ENCODE assay signal across 15 cellular contexts in the genomic region with DNA sequence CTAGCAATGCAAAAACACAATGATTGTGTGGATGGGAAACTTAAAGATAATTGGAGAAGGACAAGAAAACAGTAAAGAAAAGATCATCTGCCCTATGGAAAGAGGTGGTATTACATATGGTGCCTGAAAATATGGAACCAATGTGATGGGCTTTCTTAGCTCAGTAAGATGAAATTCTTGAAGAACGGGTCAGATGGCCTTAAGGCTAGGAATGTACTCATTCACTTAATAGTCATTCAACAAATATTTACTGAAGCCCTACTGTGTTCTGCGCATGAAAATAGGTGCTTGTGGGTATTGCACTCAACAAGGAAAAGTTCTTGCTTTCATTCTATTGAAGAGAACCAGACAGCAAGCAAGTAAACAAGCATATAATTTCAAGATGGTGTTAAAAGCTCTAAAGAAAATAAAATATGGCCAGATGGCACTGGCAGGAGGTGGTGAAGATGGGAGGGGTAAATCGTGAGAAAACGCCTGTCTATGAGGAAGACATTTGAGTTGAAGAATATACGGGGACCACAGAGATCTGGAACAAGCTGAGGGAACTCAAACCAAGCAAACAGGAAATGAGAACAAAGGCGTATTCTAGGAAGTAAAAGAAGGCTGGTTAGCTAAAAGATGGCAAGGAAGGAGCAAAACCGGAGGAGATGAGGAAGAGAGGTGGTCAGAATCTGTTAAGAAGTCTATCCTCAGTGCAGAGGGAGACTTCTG.
DNase-seq lines count a peak whose midpoint lies in the region; ATAC-seq, FAIRE-seq and TF ChIP-seq lines count a peak whose summit lies in the region.
"Had no signal": no experiment of that assay in that cellular context is flagged by ENCODE, and none has a peak within 500 bp of the region (broad histone marks: within the 10 kb centered on the region; RNA-seq: fewer than 3 reads in every experiment).

No MANE protein-coding gene starts in this region.

- no CpG with 5 or more reads among the region's 7 CpGs for WGBS in neuronal stem cell (ENCODE audit: extremely low coverage in 2 of 2, insufficient read length in 2 of 2, insufficient replicate concordance in 1 of 2), 2 donors
- 4% methylated on average over 7 of the region's 7 CpGs for WGBS in HepG2 (ENCODE audit: low lambda C conversion rate)

- H3K79me2 ChIP-seq in HepG2 (ENCODE audit: insufficient read depth, low read length): no peaks in the 10 kb centered on the region

- no peak overlapping the region for H3K4ac ChIP-seq in neuronal stem cell (ENCODE audit: low read length)

- no peaks in the 10 kb centered on the region for H3K79me1 ChIP-seq in neuronal stem cell (ENCODE audit: low read depth, low read length)

- TF ChIP-seq POLR2A in HepG2 (IDR thresholded peaks at IDR 0.05; ENCODE audit: insufficient read depth in 1 of 2, low read depth in 2 of 2, low read length in 2 of 2): no peak

- H3K4me2 ChIP-seq in neuronal stem cell (ENCODE audit: insufficient read depth, low read length, poor library complexity, severe bottlenecking): no peak overlapping the region
- no peak overlapping the region for H3K4me2 ChIP-seq in HepG2 (ENCODE audit: low read depth, low read length)

- H3K18ac ChIP-seq in neuronal stem cell (ENCODE audit: low read length): no peak overlapping the region

- no peak for TF ChIP-seq EP300 in HepG2 (IDR thresholded peaks at IDR 0.05; ENCODE audit: low read depth in 2 of 2, low read length in 2 of 2)
- no peak for TF ChIP-seq EP300 in HepG2 (CRISPR knock-in tag; IDR thresholded peaks at IDR 0.05; ENCODE audit: borderline replicate concordance)

- H3K27ac ChIP-seq in neuronal stem cell (replicated peaks; ENCODE audit: low read length) (no peak overlapping the region), HepG2 (ENCODE audit: extremely low read length, insufficient read depth, low read length) (no peak overlapping the region)
- H3K27ac ChIP-seq: 22Rv1, esophagus squamous epithelium had no signal

- ATAC-seq in activated T-helper 17 cell treated with anti-CD3 and anti-CD28 coated beads, Interleukin-2, amount 50 U/mL, for 72 hours (replicated peaks): peak; percentile 21
- no peak for ATAC-seq in HepG2
- ATAC-seq: sciatic nerve had no signal

- no peak for TF ChIP-seq RAD21 in HepG2 (CRISPR knock-in tag; IDR thresholded peaks at IDR 0.05)

- DNase-seq in DMS 273 (lab: John Stamatoyannopoulos, UW; ENCODE audit: unreplicated experiment) (peak; percentile 47), DMS 273 treated with DMSO at 0.1 percent for 48 hours (lab: John Stamatoyannopoulos, UW) (no peak), M059J (ENCODE audit: low read depth) (peak; percentile 2), neuronal stem cell (ENCODE audit: low spot score) (no peak), DMS79 treated with DMSO at 0.1 percent for 48 hours (lab: John Stamatoyannopoulos, UW) (no peak), mucosa of gallbladder (ENCODE audit: low spot score) (no peak), HepG2 (ENCODE audit: low spot score) (no peak)
- DNase-seq: COR-L47, esophagus squamous epithelium, hypothalamus, Kasumi-1 had no signal

- H2BK15ac ChIP-seq in neuronal stem cell (ENCODE audit: low read length): no peak overlapping the region

- H3K9me3 ChIP-seq in neuronal stem cell (replicated peaks in 1 of 2; ENCODE audit: control insufficient read depth in 2 of 2, insufficient read depth in 1 of 2, low read depth in 1 of 2, low read length in 2 of 2): no peaks in the 10 kb centered on the region
- no peaks in the 10 kb centered on the region for H3K9me3 ChIP-seq in HepG2 (ENCODE audit: low read length)
- H3K9me3 ChIP-seq: esophagus squamous epithelium, HAP-1 had no signal

- H2AK5ac ChIP-seq in neuronal stem cell (ENCODE audit: low read depth, low read length): no peak overlapping the region

- no peak overlapping the region for H2BK5ac ChIP-seq in neuronal stem cell (ENCODE audit: low read length)

- no peak overlapping the region for H4K91ac ChIP-seq in neuronal stem cell (ENCODE audit: low read depth, low read length, poor library complexity)

- CTCF ChIA-PET in HepG2 (lab: Yijun Ruan, JAX; ENCODE audit: low intra/inter-chr PET ratio, low total read pairs): interaction anchor here (0.7 kb wide), 1 partner anchor 110 kb away, joined by 3 read pairs; no protein-coding TSS in a partner anchor

- peaks cover 45% of the 10 kb centered on the region for H3K36me3 Mint-ChIP-seq in activated T-helper 17 cell treated with anti-CD3 and anti-CD28 coated beads, Interleukin-2, amount 50 U/mL, for 72 hours (ENCODE audit: low read depth)

- BruUV-seq in HepG2 (replicated peaks; lab: Mats Ljungman, UMichigan): no TSS peak

- H2AFZ ChIP-seq in neuronal stem cell (ENCODE audit: low read length) (peak overlapping the region; percentile 58), HepG2 (ENCODE audit: low read length) (no peak overlapping the region)

- H3K4me1 ChIP-seq in neuronal stem cell (ENCODE audit: control insufficient read depth in 2 of 2, insufficient read depth in 1 of 2, low read depth in 1 of 2, low read length in 2 of 2) (no peaks in the 10 kb centered on the region), HepG2 (ENCODE audit: insufficient read depth, low read length) (no peaks in the 10 kb centered on the region)
- H3K4me1 ChIP-seq: esophagus squamous epithelium, HAP-1 had no signal

- FAIRE-seq in HepG2 (lab: Jason Lieb, UNC): no peak

- peak overlapping the region; percentile 47 for H3K4me3 Mint-ChIP-seq in activated T-helper 17 cell treated with anti-CD3 and anti-CD28 coated beads, Interleukin-2, amount 50 U/mL, for 72 hours

- H3K9ac ChIP-seq in neuronal stem cell (ENCODE audit: low read depth, low read length, poor library complexity): no peak overlapping the region
- no peak overlapping the region for H3K9ac ChIP-seq in HepG2 (ENCODE audit: insufficient read depth, low read depth, low read length)

- H3K23ac ChIP-seq in neuronal stem cell (ENCODE audit: low read depth, low read length, poor library complexity): no peak overlapping the region

- peak overlapping the region; percentile 76 for H3K27ac Mint-ChIP-seq in activated T-helper 17 cell treated with anti-CD3 and anti-CD28 coated beads, Interleukin-2, amount 50 U/mL, for 72 hours

- H3K14ac ChIP-seq in neuronal stem cell (ENCODE audit: low read length): no peak overlapping the region

- intact Hi-C loops in HepG2 (cut with micrococcal nuclease; ENCODE audit: unreplicated experiment): loop anchor here (2.0 kb wide), 1 partner anchor 583 kb away; no protein-coding TSS in a partner anchor

- H3K9me3 Mint-ChIP-seq in activated T-helper 17 cell treated with anti-CD3 and anti-CD28 coated beads, Interleukin-2, amount 50 U/mL, for 72 hours: peaks cover 5% of the 10 kb centered on the region

- peaks cover 24% of the 10 kb centered on the region for H3K4me1 Mint-ChIP-seq in activated T-helper 17 cell treated with anti-CD3 and anti-CD28 coated beads, Interleukin-2, amount 50 U/mL, for 72 hours

- H3K4me3 ChIP-seq in neuronal stem cell (ENCODE audit: low read length in 2 of 2) (no peak overlapping the region), HepG2 (replicated peaks in 1 of 3; ENCODE audit: insufficient read depth in 1 of 3, low read depth in 2 of 3, low read length in 3 of 3) (no peak overlapping the region)
- H3K4me3 ChIP-seq: esophagus squamous epithelium, HAP-1 had no signal

- in situ Hi-C loops in HepG2 (cut with HindIII; ENCODE audit: extremely low pct_ligation_motif_present, low pct_unique_long_range_greater_than_20kb): loop anchor here (5.0 to 10.0 kb wide), 2 partner anchors 113 to 225 kb away; no protein-coding TSS in a partner anchor

- H3K36me3 ChIP-seq in neuronal stem cell (replicated peaks in 1 of 2; ENCODE audit: control insufficient read depth in 2 of 2, insufficient read depth in 2 of 2, low read length in 2 of 2) (no peaks in the 10 kb centered on the region), HepG2 (replicated peaks in 1 of 2; ENCODE audit: control insufficient read depth in 1 of 2, insufficient read depth in 2 of 2, low read length in 2 of 2) (no peaks in the 10 kb centered on the region)
- H3K36me3 ChIP-seq: HAP-1 had no signal

- TF ChIP-seq CTCF in HepG2 (CRISPR knock-in tag; IDR thresholded peaks at IDR 0.05): no peak

- H4K20me1 ChIP-seq in HepG2 (ENCODE audit: insufficient read depth, low read length): no peaks in the 10 kb centered on the region

- no peaks in the 10 kb centered on the region for H3K27me3 Mint-ChIP-seq in activated T-helper 17 cell treated with anti-CD3 and anti-CD28 coated beads, Interleukin-2, amount 50 U/mL, for 72 hours

- H2BK120ac ChIP-seq in neuronal stem cell (ENCODE audit: low read depth, low read length): no peak overlapping the region

- POLR2A ChIA-PET in HepG2 (lab: Yijun Ruan, JAX): no interaction called here

- no peak overlapping the region for H2BK12ac ChIP-seq in neuronal stem cell (ENCODE audit: low read length)

- H4K8ac ChIP-seq in neuronal stem cell (ENCODE audit: low read depth, low read length): no peak overlapping the region

- H3K27me3 ChIP-seq in neuronal stem cell (ENCODE audit: control insufficient read depth in 3 of 3, insufficient read depth in 3 of 3, low read depth in 1 of 3, low read length in 3 of 3): no peaks in the 10 kb centered on the region
- H3K27me3 ChIP-seq in HepG2 (ENCODE audit: control insufficient read depth in 1 of 2, insufficient read depth in 2 of 2, low read length in 2 of 2): no peaks in the 10 kb centered on the region
- H3K27me3 ChIP-seq: esophagus squamous epithelium had no signal

TF ChIP-seq in HepG2, 621 proteins besides CTCF, POLR2A, EP300 and RAD21:
- TF ChIP-seq SMARCE1 (IDR thresholded peaks at IDR 0.05; ENCODE audit: borderline replicate concordance) (no peak), JARID2 (CRISPR knock-in tag; IDR thresholded peaks at IDR 0.05; ENCODE audit: insufficient replicate concordance) (no peak), SRSF4 (IDR thresholded peaks at IDR 0.05; ENCODE audit: low read depth, low read length, poor library complexity, severe bottlenecking) (no peak), PCBP2 (optimal IDR thresholded peaks at IDR 0.05; ENCODE audit: low read depth, low read length, poor library complexity, severe bottlenecking) (no peak), ZNF33B (CRISPR knock-in tag; IDR thresholded peaks at IDR 0.05) (no peak), SALL2 (CRISPR knock-in tag; IDR thresholded peaks at IDR 0.05) (no peak)
- TF ChIP-seq, protein P1, sequence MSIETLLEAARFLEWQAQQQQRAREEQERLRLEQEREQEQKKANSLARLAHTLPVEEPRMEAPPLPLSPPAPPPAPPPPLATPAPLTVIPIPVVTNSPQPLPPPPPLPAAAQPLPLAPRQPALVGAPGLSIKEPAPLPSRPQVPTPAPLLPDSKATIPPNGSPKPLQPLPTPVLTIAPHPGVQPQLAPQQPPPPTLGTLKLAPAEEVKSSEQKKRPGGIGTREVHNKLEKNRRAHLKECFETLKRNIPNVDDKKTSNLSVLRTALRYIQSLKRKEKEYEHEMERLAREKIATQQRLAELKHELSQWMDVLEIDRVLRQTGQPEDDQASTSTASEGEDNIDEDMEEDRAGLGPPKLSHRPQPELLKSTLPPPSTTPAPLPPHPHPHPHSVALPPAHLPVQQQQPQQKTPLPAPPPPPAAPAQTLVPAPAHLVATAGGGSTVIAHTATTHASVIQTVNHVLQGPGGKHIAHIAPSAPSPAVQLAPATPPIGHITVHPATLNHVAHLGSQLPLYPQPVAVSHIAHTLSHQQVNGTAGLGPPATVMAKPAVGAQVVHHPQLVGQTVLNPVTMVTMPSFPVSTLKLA (IDR thresholded peaks at IDR 0.05): no peak

Comparison
In these comparisons a context has a peak if more than half of its experiments do, and no peak if none do; other contexts are left out.
1. DNase-seq: peak in DMS 273 (single experiment) and M059J (single experiment); none in DMS 273 treated with DMSO at 0.1 percent for 48 hours (single experiment), neuronal stem cell (single experiment), DMS79 treated with DMSO at 0.1 percent for 48 hours (single experiment), mucosa of gallbladder (single experiment) and HepG2 (single experiment).